16 cellular contexts compared by ENCODE assay signal in genomic region chr10:59332581-59332980, GRCh38. TPM values are rescaled to one million over a fixed set of nuclear protein-coding genes. Genes with fewer than 3 reads are reported as not detected.
"Had no signal": no experiment of that assay in that cellular context is flagged by ENCODE, and none has a peak within 500 bp of the region (broad histone marks: within the 10 kb centered on the region; RNA-seq: fewer than 3 reads in every experiment).

No MANE protein-coding gene starts in this region.

- FAIRE-seq: colon, small intestine had no signal

- H3K4me1 Mint-ChIP-seq: naive thymus-derived CD8-positive, alpha-beta T cell had no signal

- ATAC-seq: naive thymus-derived CD8-positive, alpha-beta T cell; upper lobe of right lung had no signal

- H3K4me3 ChIP-seq: right atrium auricular region, sigmoid colon, suprapubic skin, tibial nerve, upper lobe of right lung, vagina had no signal

- H3K9me3 Mint-ChIP-seq: dendritic cell treated with granulocyte-macrophage colony-stimulating factor and Interleukin-4, amounts not matched to agents 40 ng/mL and 50 ng/mL, for 4 days had no signal

- H3K4me3 Mint-ChIP-seq: dendritic cell treated with granulocyte-macrophage colony-stimulating factor and Interleukin-4, amounts not matched to agents 40 ng/mL and 50 ng/mL, for 4 days; naive thymus-derived CD8-positive, alpha-beta T cell had no signal

- H3K36me3 ChIP-seq: neutrophil, right atrium auricular region, sigmoid colon, suprapubic skin, tibial nerve, upper lobe of right lung, vagina had no signal

- H3K9me3 ChIP-seq: neutrophil, right atrium auricular region, sigmoid colon, suprapubic skin, tibial nerve, upper lobe of right lung, vagina had no signal

- H3K27me3 ChIP-seq: neutrophil, right atrium auricular region, sigmoid colon, suprapubic skin, tibial nerve, upper lobe of right lung, vagina had no signal

- H3K27me3 Mint-ChIP-seq: dendritic cell treated with granulocyte-macrophage colony-stimulating factor and Interleukin-4, amounts not matched to agents 40 ng/mL and 50 ng/mL, for 4 days; naive thymus-derived CD8-positive, alpha-beta T cell had no signal

- H3K27ac ChIP-seq: neutrophil, suprapubic skin, upper lobe of right lung, vagina had no signal

- DNase-seq: mammary epithelial cell; naive thymus-derived CD8-positive, alpha-beta T cell; posterior cingulate gyrus; sigmoid colon; small intestine; stimulated activated CD4-positive, alpha-beta T cell treated with anti-CD3 and anti-CD28 coated beads, Interleukin-2, amount 100 ng/mL, for 48 hours; stimulated activated naive CD4-positive, alpha-beta T cell treated with Interleukin-2 at 50 U/mL for 16 hours; upper lobe of right lung had no signal

- H3K27ac Mint-ChIP-seq: dendritic cell treated with granulocyte-macrophage colony-stimulating factor and Interleukin-4, amounts not matched to agents 40 ng/mL and 50 ng/mL, for 4 days; naive thymus-derived CD8-positive, alpha-beta T cell had no signal

- H3K36me3 Mint-ChIP-seq: naive thymus-derived CD8-positive, alpha-beta T cell had no signal

RNA-seq across cellular contexts. Expression of gene FAM13C, which starts 29.8 kb away (rescaled TPM):
- total RNA-seq: mononuclear cell; naive thymus-derived CD8-positive, alpha-beta T cell had no signal
- polyA plus RNA-seq: naive thymus-derived CD8-positive, alpha-beta T cell had no signal
